ENCODE assay signal across 13 cellular contexts in the genomic region with DNA sequence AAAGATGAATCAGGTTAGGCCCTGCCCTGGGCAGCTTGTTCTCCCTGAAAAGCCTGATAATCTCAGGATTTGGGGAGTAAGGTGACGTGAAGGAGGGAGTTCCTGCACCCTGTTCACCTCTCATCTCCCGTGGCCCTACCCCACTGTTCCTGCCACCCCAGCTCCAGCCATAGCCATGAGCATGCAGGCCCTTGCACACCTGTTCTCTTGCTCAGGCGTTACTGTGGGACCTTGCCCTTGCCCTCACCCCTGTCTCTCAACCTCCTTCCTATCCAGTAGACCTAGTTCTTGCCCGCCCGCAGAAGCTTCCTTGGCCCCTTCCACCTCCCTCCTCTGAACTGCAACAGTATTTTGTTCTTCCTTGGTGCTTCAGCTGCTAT. TPM values are rescaled to one million over a fixed set of nuclear protein-coding genes. Genes with fewer than 3 reads are reported as not detected.
DNase-seq lines count a peak whose midpoint lies in the region; ATAC-seq and TF ChIP-seq lines count a peak whose summit lies in the region.
"Had no signal": no experiment of that assay in that cellular context is flagged by ENCODE, and none has a peak within 500 bp of the region (broad histone marks: within the 10 kb centered on the region; RNA-seq: fewer than 3 reads in every experiment).

No MANE protein-coding gene starts in this region.

- peaks cover 48% of the 10 kb centered on the region for H3K27me3 Mint-ChIP-seq in activated naive CD4-positive, alpha-beta T cell treated with anti-CD3 and anti-CD28 coated beads, Interleukin-2, amount 10 ng/mL, durations not matched to agents 7 days and 5 days

- no peaks in the 10 kb centered on the region for H3K9me3 ChIP-seq in neuronal stem cell (replicated peaks in 1 of 2; ENCODE audit: control insufficient read depth in 2 of 2, insufficient read depth in 1 of 2, low read depth in 1 of 2, low read length in 2 of 2)
- no peaks in the 10 kb centered on the region for H3K9me3 ChIP-seq in uterus
- H3K9me3 ChIP-seq: Caco-2 had no signal

- peak; percentile 73 for ATAC-seq in esophagus mucosa
- ATAC-seq: activated T-cell treated with anti-CD3 and anti-CD28 coated beads, Interleukin-2, amount 50 U/mL, for 4 hours; stimulated activated memory B cell treated with anti-CD40 and anti-IgM and Interleukin-4, amounts not matched to agents 10 μg/mL and 1 μg/mL and 100 μg/mL, for 72 hours had no signal

- no peak overlapping the region for H3K4me2 ChIP-seq in neuronal stem cell (ENCODE audit: insufficient read depth, low read length, poor library complexity, severe bottlenecking)

- H3K4me1 ChIP-seq in neuronal stem cell (ENCODE audit: control insufficient read depth in 2 of 2, insufficient read depth in 1 of 2, low read depth in 1 of 2, low read length in 2 of 2) = peaks cover 5 to 27% of the 10 kb centered on the region in 2 donors
- H3K4me1 ChIP-seq in uterus = no peaks in the 10 kb centered on the region

- H3K36me3 ChIP-seq in neuronal stem cell (replicated peaks in 1 of 2; ENCODE audit: control insufficient read depth in 2 of 2, insufficient read depth in 2 of 2, low read length in 2 of 2) = peaks cover 8 to 45% of the 10 kb centered on the region in 2 donors
- H3K36me3 ChIP-seq in uterus = no peaks in the 10 kb centered on the region

- no peak overlapping the region for H4K91ac ChIP-seq in neuronal stem cell (ENCODE audit: low read depth, low read length, poor library complexity)

- H2BK12ac ChIP-seq in neuronal stem cell (ENCODE audit: low read length) = no peak overlapping the region

- H2AFZ ChIP-seq in neuronal stem cell (ENCODE audit: low read length) = no peak overlapping the region

- CTCF ChIA-PET in activated naive CD4-positive, alpha-beta T cell treated with anti-CD3 and anti-CD28 coated beads, Interleukin-2, amount 10 ng/mL, durations not matched to agents 7 days and 5 days (lab: Charles Lee) = interaction anchor here (0.7 to 9.6 kb wide), 15 partner anchors 9 to 293 kb away, joined by 3 to 151 read pairs (median 5); no protein-coding TSS in a partner anchor

- H3K36me3 Mint-ChIP-seq in activated naive CD4-positive, alpha-beta T cell treated with anti-CD3 and anti-CD28 coated beads, Interleukin-2, amount 10 ng/mL, durations not matched to agents 7 days and 5 days = no peaks in the 10 kb centered on the region
- H3K36me3 Mint-ChIP-seq: stimulated activated memory B cell treated with anti-CD40 and anti-IgM and Interleukin-4, amounts not matched to agents 10 μg/mL and 1 μg/mL and 100 μg/mL, for 72 hours had no signal

- no peak for TF ChIP-seq POLR2A in uterus (IDR thresholded peaks at IDR 0.05)

- no peak overlapping the region for H3K18ac ChIP-seq in neuronal stem cell (ENCODE audit: low read length)

- intact Hi-C loops in uterus (cut with DNase I; ENCODE audit: low total_unique reads) = no loop called here

- no peaks in the 10 kb centered on the region for H3K9me3 Mint-ChIP-seq in activated naive CD4-positive, alpha-beta T cell treated with anti-CD3 and anti-CD28 coated beads, Interleukin-2, amount 10 ng/mL, durations not matched to agents 7 days and 5 days
- H3K9me3 Mint-ChIP-seq: activated CD4-positive, alpha-beta T cell treated with anti-CD3 and anti-CD28 coated beads, Interleukin-2, amount 10 ng/mL, durations not matched to agents 7 days and 5 days; activated T-cell treated with anti-CD3 and anti-CD28 coated beads, Interleukin-2, amount 50 U/mL, for 4 hours; stimulated activated memory B cell treated with anti-CD40 and anti-IgM and Interleukin-4, amounts not matched to agents 10 μg/mL and 1 μg/mL and 100 μg/mL, for 72 hours had no signal

- TF ChIP-seq CTCF in uterus (IDR thresholded peaks at IDR 0.05) = no peak

- no peak overlapping the region for H3K23ac ChIP-seq in neuronal stem cell (ENCODE audit: low read depth, low read length, poor library complexity)

- no peak overlapping the region for H3K4me3 Mint-ChIP-seq in activated naive CD4-positive, alpha-beta T cell treated with anti-CD3 and anti-CD28 coated beads, Interleukin-2, amount 10 ng/mL, durations not matched to agents 7 days and 5 days
- H3K4me3 Mint-ChIP-seq: activated CD4-positive, alpha-beta T cell treated with anti-CD3 and anti-CD28 coated beads, Interleukin-2, amount 10 ng/mL, durations not matched to agents 7 days and 5 days had no signal

- peaks cover 12% of the 10 kb centered on the region for H3K79me1 ChIP-seq in neuronal stem cell (ENCODE audit: low read depth, low read length)

- H3K4me3 ChIP-seq in neuronal stem cell (ENCODE audit: low read length in 2 of 2) (no peak overlapping the region), uterus (no peak overlapping the region)

- H4K8ac ChIP-seq in neuronal stem cell (ENCODE audit: low read depth, low read length) = no peak overlapping the region

- H2BK120ac ChIP-seq in neuronal stem cell (ENCODE audit: low read depth, low read length) = peak overlapping the region; percentile 29

- H2BK5ac ChIP-seq in neuronal stem cell (ENCODE audit: low read length) = no peak overlapping the region

- H3K27ac ChIP-seq in neuronal stem cell (replicated peaks; ENCODE audit: low read length) (no peak overlapping the region), uterus (peak overlapping the region; percentile 52 to 75)

- no peak overlapping the region for H3K27ac Mint-ChIP-seq in activated naive CD4-positive, alpha-beta T cell treated with anti-CD3 and anti-CD28 coated beads, Interleukin-2, amount 10 ng/mL, durations not matched to agents 7 days and 5 days
- H3K27ac Mint-ChIP-seq: stimulated activated memory B cell treated with anti-CD40 and anti-IgM and Interleukin-4, amounts not matched to agents 10 μg/mL and 1 μg/mL and 100 μg/mL, for 72 hours had no signal

- H3K9ac ChIP-seq in neuronal stem cell (ENCODE audit: low read depth, low read length, poor library complexity) = no peak overlapping the region

- H3K4me1 Mint-ChIP-seq in activated naive CD4-positive, alpha-beta T cell treated with anti-CD3 and anti-CD28 coated beads, Interleukin-2, amount 10 ng/mL, durations not matched to agents 7 days and 5 days = peaks cover 14% of the 10 kb centered on the region

- H3K27me3 ChIP-seq in neuronal stem cell (ENCODE audit: control insufficient read depth in 3 of 3, insufficient read depth in 3 of 3, low read depth in 1 of 3, low read length in 3 of 3) = no peaks in the 10 kb centered on the region
- no peaks in the 10 kb centered on the region for H3K27me3 ChIP-seq in uterus

- no peak overlapping the region for H2BK15ac ChIP-seq in neuronal stem cell (ENCODE audit: low read length)

- DNase-seq in activated naive CD4-positive, alpha-beta T cell treated with anti-CD3 and anti-CD28 coated beads, Interleukin-2, amount 10 ng/mL, durations not matched to agents 7 days and 5 days = peak; percentile 19
- no peak for DNase-seq in activated naive CD4-positive, alpha-beta T cell treated with Interleukin-2 at 50 U/mL for 16 hours
- DNase-seq in neuronal stem cell (ENCODE audit: low spot score) = no peak
- DNase-seq in uterus = no peak
- DNase-seq in NCI-H69 (lab: John Stamatoyannopoulos, UW) = no peak
- DNase-seq in stimulated activated CD8-positive, alpha-beta memory T cell treated with anti-CD3 and anti-CD28 coated beads, Interleukin-4, amount 100 ng/mL, for 48 hours = no peak
- DNase-seq in activated CD8-positive, alpha-beta memory T cell treated with anti-CD3 and anti-CD28 coated beads, Interleukin-2, amount 50 U/mL, for 48 hours = no peak
- DNase-seq: activated T-cell treated with anti-CD3 and anti-CD28 coated beads, Interleukin-2, amount 50 U/mL, for 4 hours; NCI-H226 had no signal

- H2AK5ac ChIP-seq in neuronal stem cell (ENCODE audit: low read depth, low read length) = no peak overlapping the region

- no peak overlapping the region for H3K14ac ChIP-seq in neuronal stem cell (ENCODE audit: low read length)

- no CpG with 5 or more reads among the region's 5 CpGs for WGBS in neuronal stem cell (ENCODE audit: extremely low coverage in 2 of 2, insufficient read length in 2 of 2, insufficient replicate concordance in 1 of 2), 2 donors

- H3K4ac ChIP-seq in neuronal stem cell (ENCODE audit: low read length) = no peak overlapping the region

RNA-seq across cellular contexts. Expression of gene TSKU, which starts 15.0 kb away (rescaled TPM):
- total RNA-seq in esophagus mucosa = 50.7 TPM
- polyA plus RNA-seq in neuronal stem cell (2013, experiment 1 of 2) = 12.1 TPM
- 11.9 TPM for polyA plus RNA-seq in neuronal stem cell (2013, experiment 2 of 2)
- 100 to 1,000 TPM in 1 of 4 donors, 10 to 100 TPM in 3; 19.4 to 108 (median 27.4) TPM for total RNA-seq in uterus
